Comparison of ENCODE assay signal across 2 cellular contexts in genomic region chr20:62861732-62862336, GRCh38.
A peak's percentile ranks its signal among the peaks of the same experiment; 100 is the strongest.
TF ChIP-seq lines count a peak whose summit lies in the region.

Gene TCFL5 (minus strand): TSS chr20:62861822. CDS start chr20:62861670, 152 bp downstream.

TF ChIP-seq in IMR-90, 13 proteins besides CTCF, POLR2A, EP300 and RAD21:
- TF ChIP-seq SMC3 (IDR thresholded peaks at IDR 0.05; ENCODE audit: low read depth, low read length) (no peak), ELK1 (IDR thresholded peaks at IDR 0.05; ENCODE audit: borderline replicate concordance, low read depth, low read length) (no peak), RCOR1 (IDR thresholded peaks at IDR 0.05; ENCODE audit: insufficient replicate concordance, low read length) (no peak), RFX5 (IDR thresholded peaks at IDR 0.05; ENCODE audit: low read depth, low read length) (no peak), MAFK (IDR thresholded peaks at IDR 0.05; ENCODE audit: low read depth, low read length) (no peak), USF2 (IDR thresholded peaks at IDR 0.05; ENCODE audit: low read depth, low read length) (0 out of 2 replicates have a peak, but pooled peaks have one; percentile 11), CEBPB (IDR thresholded peaks at IDR 0.05; ENCODE audit: low read depth, low read length) (no peak), FOS (IDR thresholded peaks at IDR 0.05; ENCODE audit: low read depth, low read length) (no peak), NFE2L2 (IDR thresholded peaks at IDR 0.05; ENCODE audit: low read depth, low read length) (no peak), BHLHE40 (IDR thresholded peaks at IDR 0.05; ENCODE audit: low read depth, low read length) (peak; percentile 92), MAZ (IDR thresholded peaks at IDR 0.05; ENCODE audit: borderline replicate concordance, low read depth, low read length) (peak; percentile 46; the same call in 1 of the 2 replicates)

TF ChIP-seq in neural cell, 6 proteins besides CTCF, POLR2A, EP300 and RAD21:
- peak; percentile 33 for TF ChIP-seq POLR2AphosphoS5 (IDR thresholded peaks at IDR 0.05)
- TF ChIP-seq EZH2 (IDR thresholded peaks at IDR 0.05; ENCODE audit: borderline replicate concordance, insufficient read depth, low read length, poor library complexity, severe bottlenecking) = no peak
